Comparison of ENCODE assay signal across 25 cellular contexts in genomic region chr3:37604336-37604833, GRCh38.
"Had no signal": no experiment of that assay in that cellular context is flagged by ENCODE, and none has a peak within 500 bp of the region (broad histone marks: within the 10 kb centered on the region; RNA-seq: fewer than 3 reads in every experiment).

No MANE protein-coding gene starts in this region.

- DNase-seq: cerebellar nuclear complex; effector CD8-positive, alpha-beta T cell; endodermal cell; gastrocnemius medialis; head of caudate nucleus; left cardiac atrium; left lung; mesenchymal stem cell; midbrain; naive thymus-derived CD4-positive, alpha-beta T cell; stimulated activated CD4-positive, alpha-beta T cell treated with anti-CD3 and anti-CD28 coated beads, Interleukin-2, amount 100 ng/mL, for 24 hours; stimulated activated CD4-positive, alpha-beta T cell treated with anti-CD3 and anti-CD28 coated beads, Interleukin-4, amount 100 ng/mL, for 24 hours; stimulated activated naive CD4-positive, alpha-beta T cell treated with Interleukin-2 at 50 U/mL for 16 hours; stomach; upper lobe of right lung; uterus had no signal

- H3K4me2 ChIP-seq: neural progenitor cell had no signal

- H3K27ac ChIP-seq: epithelial cell of prostate, esophagus muscularis mucosa, gastrocnemius medialis, left lung, neural progenitor cell, parathyroid adenoma, right atrium auricular region, tibial nerve, upper lobe of right lung, uterus had no signal

- H3K79me2 ChIP-seq: parathyroid adenoma had no signal

- ATAC-seq: gastrocnemius medialis; left cardiac atrium; left lung; naive thymus-derived CD4-positive, alpha-beta T cell; sciatic nerve; stimulated activated effector memory CD8-positive, alpha-beta T cell treated with anti-CD3 and anti-CD28 coated beads, Interleukin-12 subunit alpha, Interleukin-12 subunit beta, amount 100 ng/mL, for 72 hours; upper lobe of right lung had no signal

- H2AFZ ChIP-seq: neural progenitor cell, parathyroid adenoma had no signal

- H3K9me3 ChIP-seq: esophagus muscularis mucosa, gastrocnemius medialis, left lung, prostate gland, right atrium auricular region, stomach, tibial nerve, upper lobe of right lung, uterus had no signal

- H3K36me3 ChIP-seq: gastrocnemius medialis, left lung, neural progenitor cell, prostate gland, right atrium auricular region, stomach, tibial nerve, upper lobe of right lung, uterus had no signal

- H3K4me3 ChIP-seq: esophagus muscularis mucosa, gastrocnemius medialis, left lung, neural progenitor cell, prostate gland, right atrium auricular region, stomach, tibial nerve, upper lobe of right lung, uterus had no signal

- H3K4me1 ChIP-seq: gastrocnemius medialis, neural progenitor cell, parathyroid adenoma, right atrium auricular region, tibial nerve, uterus had no signal

- H3K9ac ChIP-seq: neural progenitor cell, parathyroid adenoma had no signal

- H3K27me3 ChIP-seq: esophagus muscularis mucosa, gastrocnemius medialis, left lung, neural progenitor cell, right atrium auricular region, stomach, tibial nerve, upper lobe of right lung, uterus had no signal
